31 cellular contexts compared by ENCODE assay signal in the genomic region with DNA sequence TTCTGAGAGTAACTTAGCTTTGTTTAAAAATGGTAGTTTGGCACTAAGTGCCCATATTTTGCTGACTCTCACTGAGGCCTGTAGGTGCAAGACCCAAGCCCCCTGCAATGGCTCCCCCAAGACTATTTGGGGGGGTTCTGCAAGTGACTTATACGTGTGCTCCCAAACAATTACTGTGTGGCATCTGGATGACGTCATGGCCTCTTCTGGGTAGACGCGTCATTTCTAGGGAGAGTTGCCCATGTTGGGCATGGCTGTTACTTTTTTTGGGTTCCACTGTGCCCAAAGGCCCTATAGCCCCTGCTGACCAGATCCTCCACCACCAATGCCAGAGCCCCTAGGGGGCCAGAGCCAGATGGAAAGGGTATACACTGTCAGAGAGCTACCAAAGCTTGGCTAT.
"Had no signal": no experiment of that assay in that cellular context is flagged by ENCODE, and none has a peak within 500 bp of the region (broad histone marks: within the 10 kb centered on the region; RNA-seq: fewer than 3 reads in every experiment).

No MANE protein-coding gene starts in this region.

- H3K36me3 ChIP-seq: MG63 had no signal

- H3K9me3 ChIP-seq: MG63 had no signal

- H3K4me3 ChIP-seq: MG63 had no signal

- DNase-seq: Karpas-422, Kasumi-1, MG63, MM.1S, MV-4-11, NCI-H1048, NCI-H1092, NCI-H1092 treated with DMSO at 0.1 percent for 48 hours, NCI-H1105, NCI-H1105 treated with DMSO at 0.1 percent for 48 hours, NCI-H1417, NCI-H1417 treated with DMSO at 0.1 percent for 48 hours, NCI-H1436, NCI-H1436 treated with DMSO at 0.1 percent for 48 hours, NCI-H146, NCI-H1694, NCI-H187, NCI-H187 treated with DMSO at 0.1 percent for 48 hours, NCI-H1930, NCI-H2029, NCI-H2029 treated with DMSO at 0.1 percent for 48 hours, NCI-H2081, NCI-H2081 treated with DMSO at 0.1 percent for 48 hours, NCI-H2107, NCI-H2227 treated with DMSO at 0.1 percent for 48 hours, NCI-H226, NCI-H345, NCI-H446, NCI-H446 treated with DMSO at 0.1 percent for 48 hours, NCI-H510A, NCI-H510A treated with DMSO at 0.1 percent for 48 hours had no signal

- H3K27me3 ChIP-seq: MG63 had no signal
